Comparison of ENCODE assay signal across 17 cellular contexts in genomic region chr12:76778358-76778757, GRCh38. TPM values are rescaled to one million over a fixed set of nuclear protein-coding genes. Genes with fewer than 3 reads are reported as not detected.
DNase-seq lines count a peak whose midpoint lies in the region; ATAC-seq and TF ChIP-seq lines count a peak whose summit lies in the region.
"Had no signal": no experiment of that assay in that cellular context is flagged by ENCODE, and none has a peak within 500 bp of the region (broad histone marks: within the 10 kb centered on the region; RNA-seq: fewer than 3 reads in every experiment).

No MANE protein-coding gene starts in this region.

- in situ Hi-C loops in IMR-90 (cut with MboI; ENCODE audit: low sequenced_read_pairs), result no loop called here

- H3K9me3 ChIP-seq in IMR-90 (ENCODE audit: control insufficient read depth, insufficient read depth, low read length) (no peaks in the 10 kb centered on the region), OCI-LY7 (ENCODE audit: low read length) (peaks cover 5% of the 10 kb centered on the region; the same call in 1 of the 2 replicates), skeletal muscle tissue (ENCODE audit: control insufficient read depth in 3 of 3, low read length in 3 of 3) (no peaks in the 10 kb centered on the region)

- H3K36me3 ChIP-seq in IMR-90 (ENCODE audit: control insufficient read depth, insufficient read depth, low read length), result no peaks in the 10 kb centered on the region
- peaks cover 5% of the 10 kb centered on the region; the same call in 1 of the 2 replicates for H3K36me3 ChIP-seq in OCI-LY7 (ENCODE audit: insufficient read depth, low read length)
- H3K36me3 ChIP-seq in skeletal muscle tissue (ENCODE audit: control insufficient read depth in 3 of 3, insufficient read depth in 3 of 3, low read length in 3 of 3), result no peaks in the 10 kb centered on the region
- H3K36me3 ChIP-seq: MG63 had no signal

- peaks cover 21% of the 10 kb centered on the region for H3K4me1 Mint-ChIP-seq in memory B cell
- peaks cover 76 to 80% (median 78%) of the 10 kb centered on the region in 3 donors for H3K4me1 Mint-ChIP-seq in T-cell

- H2BK120ac ChIP-seq in IMR-90 (ENCODE audit: low read depth, low read length), result no peak overlapping the region

- H4K5ac ChIP-seq in IMR-90 (ENCODE audit: low read depth, low read length), result no peak overlapping the region

- no peak overlapping the region for H3K14ac ChIP-seq in IMR-90 (replicated peaks; ENCODE audit: low read depth, low read length)

- H3K27ac Mint-ChIP-seq in memory B cell (peak overlapping the region; percentile 84), T-cell (no peak overlapping the region)

- H3K23ac ChIP-seq in IMR-90 (ENCODE audit: low read depth, low read length), result no peak overlapping the region

- H3K4me3 ChIP-seq in IMR-90 (ENCODE audit: insufficient read depth, low read depth, low read length) (no peak overlapping the region), OCI-LY7 (ENCODE audit: low read depth, low read length, poor library complexity, severe bottlenecking) (no peak overlapping the region), skeletal muscle tissue (ENCODE audit: low read length in 3 of 3) (no peak overlapping the region)
- H3K4me3 ChIP-seq: MG63 had no signal

- H3K27ac ChIP-seq in IMR-90 (ENCODE audit: insufficient read depth, low read length) (no peak overlapping the region), OCI-LY7 (ENCODE audit: low read depth, low read length, poor library complexity, severe bottlenecking) (no peak overlapping the region), skeletal muscle tissue (ENCODE audit: low read depth, low read length) (peak overlapping the region; percentile 49)
- H3K27ac ChIP-seq: RWPE1 had no signal

- no peak overlapping the region for H2AK5ac ChIP-seq in IMR-90 (ENCODE audit: low read depth, low read length)

- 0 out of 2 replicates have a peak, but pooled peaks cover 4% of the 10 kb centered on the region for H3K9me1 ChIP-seq in IMR-90 (ENCODE audit: insufficient read depth, low read length)

- H3K9me3 Mint-ChIP-seq in memory B cell (peaks cover 5% of the 10 kb centered on the region), T-cell (no peaks in the 10 kb centered on the region)
- H3K9me3 Mint-ChIP-seq: CD8-positive, alpha-beta T cell had no signal

- CTCF ChIA-PET in IMR-90 (lab: Yijun Ruan, JAX) (interaction anchor here (1.1 kb wide), 1 partner anchor 12 kb away, joined by 3 read pairs; no protein-coding TSS in a partner anchor), OCI-LY7 (lab: Charles Lee; ENCODE audit: unreplicated experiment) (interaction anchor here (1.3 kb wide), 1 partner anchor 12 kb away, joined by 3 read pairs; no protein-coding TSS in a partner anchor), T-cell (lab: Charles Lee) (interaction anchor here in 1 of 2 donors (2.7 kb wide), 1 partner anchor 12 kb away, joined by 13 read pairs; no protein-coding TSS in a partner anchor)

- H3K36me3 Mint-ChIP-seq in memory B cell (peaks cover 17% of the 10 kb centered on the region), T-cell (peaks cover 20% of the 10 kb centered on the region)

- no peak for TF ChIP-seq POLR2A in IMR-90 (IDR thresholded peaks at IDR 0.05; ENCODE audit: low read depth, low read length)

- no peak overlapping the region for H4K8ac ChIP-seq in IMR-90 (ENCODE audit: low read depth in 2 of 2, low read length in 2 of 2)

- no CpG with 5 or more reads among the region's 5 CpGs for WGBS in IMR-90 (ENCODE audit: extremely low coverage in 2 of 2, insufficient read length in 1 of 2), 2 experiments

- no peak for ATAC-seq in IMR-90 (ENCODE audit: low read depth)
- no peak for ATAC-seq in memory B cell (ENCODE audit: low read depth)
- ATAC-seq in T-cell (replicated peaks in 1 of 4), result no peak
- ATAC-seq in HG03469 (IDR thresholded peaks at IDR 0.05; ENCODE audit: unreplicated experiment), result no peak

- dilution Hi-C loops in IMR-90 (cut with HindIII; ENCODE audit: low sequenced_read_pairs, unreplicated experiment), result no loop called here

- BruUV-seq in IMR-90 (replicated peaks; lab: Mats Ljungman, UMichigan) (no TSS peak), OCI-LY7 (replicated peaks; lab: Mats Ljungman, UMichigan) (no TSS peak)

- POLR2A ChIA-PET in IMR-90 (lab: Charles Lee; ENCODE audit: unreplicated experiment), result no interaction called here
- POLR2A ChIA-PET in OCI-LY7 (lab: Charles Lee), result interaction anchor here (0.6 to 4.0 kb wide), 5 partner anchors 13 to 219 kb away, joined by 3 to 18 read pairs (median 3); partner anchors contain the start of genes OSBPL8 and ZDHHC17
- POLR2A ChIA-PET in T-cell (lab: Charles Lee), result interaction anchor here in 1 of 2 donors (0.6 kb wide), 1 partner anchor 63 kb away, joined by 3 read pairs; no protein-coding TSS in a partner anchor

- H3K4me2 ChIP-seq in IMR-90 (ENCODE audit: low read depth, low read length), result no peak overlapping the region
- peak overlapping the region; percentile 56; the same call in 1 of the 2 replicates for H3K4me2 ChIP-seq in OCI-LY7 (ENCODE audit: low read length)

- H3K4me1 ChIP-seq in IMR-90 (ENCODE audit: control insufficient read depth, insufficient read depth, low read length) (peaks cover 9% of the 10 kb centered on the region), OCI-LY7 (ENCODE audit: insufficient read depth, low read length, poor library complexity, severe bottlenecking) (peaks cover 24% of the 10 kb centered on the region), skeletal muscle tissue (ENCODE audit: control insufficient read depth in 3 of 3, insufficient read depth in 3 of 3, low read length in 3 of 3) (peaks cover 25 to 36% (median 26%) of the 10 kb centered on the region in 3 donors)

- no peak overlapping the region for H2BK20ac ChIP-seq in IMR-90 (ENCODE audit: low read depth, low read length)

- H2BK15ac ChIP-seq in IMR-90 (ENCODE audit: low read depth, low read length), result no peak overlapping the region

- no peak overlapping the region for H2AK9ac ChIP-seq in IMR-90 (replicated peaks; ENCODE audit: low read depth, low read length, poor library complexity)

- TF ChIP-seq CTCF in IMR-90 (conservative IDR thresholded peaks at IDR 0.05; ENCODE audit: low read depth, low read length) (no peak), OCI-LY7 (conservative IDR thresholded peaks at IDR 0.05; ENCODE audit: low read length) (no peak)

- H3K4me3 Mint-ChIP-seq in memory B cell, result no peak overlapping the region
- H3K4me3 Mint-ChIP-seq in T-cell, result peak overlapping the region in 1 of 3 donors; percentile 4
- H3K4me3 Mint-ChIP-seq: CD8-positive, alpha-beta T cell had no signal

- intact Hi-C loops in IMR-90 (cut with micrococcal nuclease), result no loop called here
- intact Hi-C loops in OCI-LY7 (cut with micrococcal nuclease; ENCODE audit: unreplicated experiment), result no loop called here

- no peak overlapping the region for H3K56ac ChIP-seq in IMR-90 (ENCODE audit: extremely low read depth, insufficient read depth, low read length)

- H3K27me3 ChIP-seq in IMR-90 (ENCODE audit: control insufficient read depth, insufficient read depth, low read length) (no peaks in the 10 kb centered on the region), skeletal muscle tissue (ENCODE audit: control insufficient read depth in 3 of 3, insufficient read depth in 3 of 3, low read length in 3 of 3) (no peaks in the 10 kb centered on the region)
- H3K27me3 ChIP-seq: MG63 had no signal

- H3K27me3 Mint-ChIP-seq in memory B cell (no peaks in the 10 kb centered on the region), T-cell (no peaks in the 10 kb centered on the region)

- no peak overlapping the region for H4K91ac ChIP-seq in IMR-90 (ENCODE audit: insufficient read depth, low read depth, low read length)

- peaks cover 36% of the 10 kb centered on the region; the same call in 1 of the 2 replicates for H4K20me1 ChIP-seq in IMR-90 (ENCODE audit: insufficient read depth, low read length)
- H4K20me1 ChIP-seq in OCI-LY7 (ENCODE audit: insufficient read depth, low read length), result peaks cover 7% of the 10 kb centered on the region

- peaks cover 20 to 62% of the 10 kb centered on the region in 2 experiments; a peak in 3 of 4 replicates for H3K79me1 ChIP-seq in IMR-90 (ENCODE audit: low read depth in 1 of 2, low read length in 2 of 2)

- no peak for TF ChIP-seq RAD21 in IMR-90 (IDR thresholded peaks at IDR 0.05; ENCODE audit: low read length)

- DNase-seq in IMR-90 (no peak), OCI-LY7 (ENCODE audit: low spot score) (no peak), memory B cell (ENCODE audit: low spot score in 2 of 2) (no peak), T-cell (no peak), DMS153 treated with DMSO at 0.1 percent for 48 hours (lab: John Stamatoyannopoulos, UW; ENCODE audit: unreplicated experiment) (no peak), LoVo (ENCODE audit: low spot score) (no peak)
- DNase-seq: CD8-positive, alpha-beta T cell; DND-41; HCEC 1CT; KG1; MG63; NCI-H1105; NCI-H187; NCI-H526 treated with DMSO at 0.1 percent for 48 hours had no signal

- no peak overlapping the region for H3K18ac ChIP-seq in IMR-90 (ENCODE audit: low read depth, low read length)

- H2BK5ac ChIP-seq in IMR-90 (ENCODE audit: low read depth, low read length, poor library complexity, severe bottlenecking), result no peak overlapping the region

- no peaks in the 10 kb centered on the region for H3K9me2 ChIP-seq in OCI-LY7 (ENCODE audit: insufficient read depth, low read length)

- H3K79me2 ChIP-seq in OCI-LY7 (ENCODE audit: insufficient read depth, low read depth, low read length), result peaks cover 84% of the 10 kb centered on the region

- no peak overlapping the region for H3K4ac ChIP-seq in IMR-90 (ENCODE audit: low read depth, low read length)

- H3K9ac ChIP-seq in IMR-90 (ENCODE audit: low read depth, low read length) (no peak overlapping the region), skeletal muscle tissue (ENCODE audit: low read depth in 1 of 3, low read length in 3 of 3) (no peak overlapping the region)

- no peak overlapping the region for H2AFZ ChIP-seq in IMR-90 (replicated peaks; ENCODE audit: low read length, poor library complexity)
- H2AFZ ChIP-seq in OCI-LY7 (ENCODE audit: low read length), result no peak overlapping the region

TF ChIP-seq in IMR-90, 13 proteins besides CTCF, POLR2A, EP300 and RAD21:
- TF ChIP-seq MAFK (IDR thresholded peaks at IDR 0.05; ENCODE audit: low read depth, low read length) (peak; percentile 85), FOS (IDR thresholded peaks at IDR 0.05; ENCODE audit: low read depth, low read length) (no peak)

RNA-seq across cellular contexts. Expression of gene ZDHHC17, which starts 14.4 kb away (rescaled TPM):
- total RNA-seq in IMR-90 (2012; rRNA removed) (86.4 and 125 TPM in 2 replicates), OCI-LY7 (2022) (32.8 and 34.0 TPM in 2 replicates), skeletal muscle tissue (123 TPM), T-cell (10 to 100 TPM; 39.8 to 58.9 (median 42.9) TPM)
- polyA plus RNA-seq in IMR-90 (2012; rRNA removed), result 23.3 and 24.8 TPM in 2 replicates
- polyA plus RNA-seq in IMR-90 (2012; cell fraction: cytosol; rRNA removed), result 3.4 and 4.4 TPM in 2 replicates
- polyA plus RNA-seq in IMR-90 (2012; cell fraction: nucleus; rRNA removed; ENCODE audit: low replicate concordance), result 13.2 and 134 TPM in 2 replicates
- 24.0 and 27.4 TPM in 2 replicates for total RNA-seq in OCI-LY7 (2014; rRNA removed; shearing (Covaris generic))
